Comparison of ENCODE assay signal across 25 cellular contexts in genomic region chr14:98714604-98715003, GRCh38.
DNase-seq lines count a peak whose midpoint lies in the region; ATAC-seq, FAIRE-seq and TF ChIP-seq lines count a peak whose summit lies in the region.
"Had no signal": no experiment of that assay in that cellular context is flagged by ENCODE, and none has a peak within 500 bp of the region (broad histone marks: within the 10 kb centered on the region; RNA-seq: fewer than 3 reads in every experiment).

No MANE protein-coding gene starts in this region.

- TF ChIP-seq CTCF in psoas muscle (IDR thresholded peaks at IDR 0.05) = no peak
- TF ChIP-seq CTCF in thyroid gland (IDR thresholded peaks at IDR 0.05) = peak in 1 of 6 experiments; percentile 12

- no peak overlapping the region for H3K4me3 Mint-ChIP-seq in CD4-positive, CD25-positive, alpha-beta regulatory T cell
- H3K4me3 Mint-ChIP-seq: B cell; CD4-positive, alpha-beta T cell; CD8-positive, alpha-beta memory T cell had no signal

- peaks cover 4% of the 10 kb centered on the region for H3K4me1 ChIP-seq in CD4-positive, CD25-positive, alpha-beta regulatory T cell (ENCODE audit: control insufficient read depth, insufficient read depth, low read length, poor library complexity, severe bottlenecking)
- no peaks in the 10 kb centered on the region for H3K4me1 ChIP-seq in psoas muscle
- peaks cover 3 to 7% of the 10 kb centered on the region in 2 donors for H3K4me1 ChIP-seq in thyroid gland
- H3K4me1 ChIP-seq: BLaER1 had no signal

- H3K4me3 ChIP-seq in CD4-positive, CD25-positive, alpha-beta regulatory T cell (ENCODE audit: low read depth, low read length) = no peak overlapping the region
- no peak overlapping the region for H3K4me3 ChIP-seq in psoas muscle
- H3K4me3 ChIP-seq in thyroid gland (replicated peaks in 1 of 3) = no peak overlapping the region
- H3K4me3 ChIP-seq: BLaER1, GM23248 had no signal

- peaks cover 0 to 2% (median 0%) of the 10 kb centered on the region in 7 donors for H3K9me3 Mint-ChIP-seq in CD4-positive, CD25-positive, alpha-beta regulatory T cell
- H3K9me3 Mint-ChIP-seq: CD4-positive, alpha-beta T cell; CD8-positive, alpha-beta memory T cell had no signal

- 16 to 27% (median 22%) methylated on average over 4 of the region's 4 CpGs for WGBS in psoas muscle, 3 donors
- WGBS in thyroid gland, 2 donors = 26 to 27% methylated on average over 4 of the region's 4 CpGs

- no peaks in the 10 kb centered on the region for H3K9me3 ChIP-seq in CD4-positive, CD25-positive, alpha-beta regulatory T cell (ENCODE audit: control insufficient read depth in 2 of 2, low read length in 2 of 2)
- H3K9me3 ChIP-seq in psoas muscle (no peaks in the 10 kb centered on the region), thyroid gland (no peaks in the 10 kb centered on the region)
- H3K9me3 ChIP-seq: BLaER1 had no signal

- no peaks in the 10 kb centered on the region for H3K27me3 ChIP-seq in CD4-positive, CD25-positive, alpha-beta regulatory T cell (ENCODE audit: control insufficient read depth, insufficient read depth, low read length)
- no peaks in the 10 kb centered on the region for H3K27me3 ChIP-seq in psoas muscle (ENCODE audit: insufficient read depth in 3 of 3, low read length in 2 of 3)
- no peaks in the 10 kb centered on the region for H3K27me3 ChIP-seq in thyroid gland
- H3K27me3 ChIP-seq: BLaER1 had no signal

- no peak for FAIRE-seq in urothelium cell line (lab: Jason Lieb, UNC)
- FAIRE-seq: A204.1, D721Med, GM12891, GM18507, H1 had no signal

- no peak for DNase-seq in CD4-positive, CD25-positive, alpha-beta regulatory T cell
- DNase-seq in cerebellum (ENCODE audit: low spot score) = peak; percentile 14
- DNase-seq in psoas muscle = no peak
- DNase-seq in thyroid gland = peak; percentile 5 to 9
- no peak for DNase-seq in MV-4-11 (lab: John Stamatoyannopoulos, UW)
- DNase-seq in urothelium cell line (ENCODE audit: low spot score) = no peak
- DNase-seq: CD4-positive, alpha-beta T cell; CD8-positive, alpha-beta memory T cell; DMS 273 treated with DMSO at 0.1 percent for 48 hours; DMS79; EL; GF-D8; GM23248; H7; HCEC 1CT had no signal

- peak overlapping the region in 2 of 3 donors; percentile 36 to 42 for H3K27ac Mint-ChIP-seq in CD4-positive, CD25-positive, alpha-beta regulatory T cell
- H3K27ac Mint-ChIP-seq: B cell; CD4-positive, alpha-beta T cell; CD8-positive, alpha-beta memory T cell had no signal

- ATAC-seq in CD4-positive, CD25-positive, alpha-beta regulatory T cell (ENCODE audit: low read depth in 2 of 2) = no peak
- ATAC-seq in psoas muscle (peak in 3 of 4 donors; percentile 34 to 57 (median 54)), HG02571 (IDR thresholded peaks at IDR 0.05; ENCODE audit: unreplicated experiment) (no peak)

- peaks cover 0 to 16% (median 11%) of the 10 kb centered on the region in 4 donors for H3K4me1 Mint-ChIP-seq in CD4-positive, CD25-positive, alpha-beta regulatory T cell
- H3K4me1 Mint-ChIP-seq: B cell had no signal

- intact Hi-C loops in psoas muscle (cut with DNase I) = no loop called here
- intact Hi-C loops in thyroid gland (cut with DNase I) = no loop called here

- no peak overlapping the region for H3K27ac ChIP-seq in CD4-positive, CD25-positive, alpha-beta regulatory T cell (ENCODE audit: insufficient read depth, low read length, poor library complexity, severe bottlenecking)
- H3K27ac ChIP-seq in psoas muscle (no peak overlapping the region), thyroid gland (no peak overlapping the region)
- H3K27ac ChIP-seq: 22Rv1, BLaER1, C4-2B, GM23248 had no signal

- H3K27me3 Mint-ChIP-seq in CD4-positive, CD25-positive, alpha-beta regulatory T cell = peaks cover 5% of the 10 kb centered on the region
- H3K27me3 Mint-ChIP-seq: B cell; CD4-positive, alpha-beta T cell had no signal

- no peaks in the 10 kb centered on the region for H3K36me3 Mint-ChIP-seq in CD4-positive, CD25-positive, alpha-beta regulatory T cell
- H3K36me3 Mint-ChIP-seq: CD8-positive, alpha-beta memory T cell had no signal

- TF ChIP-seq POLR2A in thyroid gland (IDR thresholded peaks at IDR 0.05) = no peak

- H3K36me3 ChIP-seq in CD4-positive, CD25-positive, alpha-beta regulatory T cell (ENCODE audit: control insufficient read depth, insufficient read depth, low read length) = no peaks in the 10 kb centered on the region
- H3K36me3 ChIP-seq in psoas muscle (ENCODE audit: insufficient read depth in 1 of 2, low read depth in 1 of 2) (no peaks in the 10 kb centered on the region), thyroid gland (no peaks in the 10 kb centered on the region)
- H3K36me3 ChIP-seq: BLaER1 had no signal

Comparison
In these comparisons a context has a peak if more than half of its experiments do, and no peak if none do; other contexts are left out.
1. ATAC-seq: peak in psoas muscle (3 of 4); none in CD4-positive, CD25-positive, alpha-beta regulatory T cell (0 of 2) and HG02571 (single experiment).
2. DNase-seq: peak in cerebellum (single experiment) and thyroid gland (2 of 2); none in CD4-positive, CD25-positive, alpha-beta regulatory T cell (0 of 3), psoas muscle (0 of 2), MV-4-11 (single experiment) and urothelium cell line (single experiment).